8 cellular contexts compared by ENCODE assay signal in genomic region chr19:38849746-38850230, GRCh38. TPM values are rescaled to one million over a fixed set of nuclear protein-coding genes. Genes with fewer than 3 reads are reported as not detected.
DNase-seq lines count a peak whose midpoint lies in the region; ATAC-seq lines count a peak whose summit lies in the region.

TSS of gene HNRNPL (minus strand) at chr19:38849986. CDS start at chr19:38849966, 20 bp downstream.

- peak; percentile 52 for ATAC-seq in HG03196 (IDR thresholded peaks at IDR 0.05; ENCODE audit: unreplicated experiment)

- DNase-seq in stimulated activated CD4-positive, alpha-beta T cell treated with anti-CD3 and anti-CD28 coated beads, Interleukin-15, amount 100 ng/mL, for 1 hour (ENCODE audit: low read depth in 1 of 2, low spot score in 1 of 2): peak; percentile 99
- DNase-seq in stimulated activated CD4-positive, alpha-beta T cell treated with anti-CD3 and anti-CD28 coated beads, Interleukin-1b, Interleukin-23, amount 100 ng/mL, for 48 hours: no peak
- peak; percentile 100 for DNase-seq in activated CD4-positive, CD25-positive, alpha-beta regulatory T cell treated with anti-CD3 and anti-CD28 coated beads, Interleukin-2, amount 50 U/mL, for 72 hours
- DNase-seq in dermis blood vessel endothelial cell: no peak
- DNase-seq in mesenteric fat pad (ENCODE audit: low spot score): peak; percentile 100
- DNase-seq in stimulated activated naive CD4-positive, alpha-beta T cell treated with Interleukin-2 at 50 U/mL for 16 hours (lab: John Stamatoyannopoulos, UW): peak; percentile 100
- no peak for DNase-seq in NCI-H345 treated with DMSO at 0.1 percent for 48 hours (lab: John Stamatoyannopoulos, UW; ENCODE audit: unreplicated experiment)

RNA-seq across cellular contexts. Expression of gene HNRNPL, which starts in this region (rescaled TPM):
- total RNA-seq in dermis blood vessel endothelial cell (293 and 327 TPM in 2 replicates), mesenteric fat pad (231 TPM)

Comparison
In these comparisons a context has a peak if more than half of its experiments do, and no peak if none do; other contexts are left out.
1. DNase-seq: peak in stimulated activated CD4-positive, alpha-beta T cell treated with anti-CD3 and anti-CD28 coated beads, Interleukin-15, amount 100 ng/mL, for 1 hour (2 of 2), activated CD4-positive, CD25-positive, alpha-beta regulatory T cell treated with anti-CD3 and anti-CD28 coated beads, Interleukin-2, amount 50 U/mL, for 72 hours (single experiment), mesenteric fat pad (single experiment) and stimulated activated naive CD4-positive, alpha-beta T cell treated with Interleukin-2 at 50 U/mL for 16 hours (single experiment); none in stimulated activated CD4-positive, alpha-beta T cell treated with anti-CD3 and anti-CD28 coated beads, Interleukin-1b, Interleukin-23, amount 100 ng/mL, for 48 hours (single experiment), dermis blood vessel endothelial cell (single experiment) and NCI-H345 treated with DMSO at 0.1 percent for 48 hours (single experiment).